Comparison of ENCODE assay signal across 10 cellular contexts in the genomic region with DNA sequence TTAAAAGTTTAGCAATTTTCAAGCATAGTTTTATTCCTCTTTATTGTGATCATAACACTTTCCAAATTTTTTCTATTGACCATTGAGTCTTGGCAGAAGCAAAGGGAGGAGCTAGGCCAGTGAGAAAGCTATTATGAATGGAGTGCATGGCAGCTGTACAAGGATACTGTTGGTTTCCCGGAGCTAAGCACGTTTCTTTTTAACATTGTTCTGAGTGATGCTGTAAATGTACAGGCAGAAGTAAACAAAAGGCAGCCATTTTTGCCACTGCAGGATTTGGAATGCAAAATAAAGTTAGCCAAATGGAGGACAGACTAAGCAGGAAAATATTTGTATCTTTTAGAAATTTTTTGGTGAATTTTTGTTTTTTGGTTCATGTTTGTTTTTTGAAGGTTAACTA. TPM values are rescaled to one million over a fixed set of nuclear protein-coding genes. Genes with fewer than 3 reads are reported as not detected.
DNase-seq lines count a peak whose midpoint lies in the region; FAIRE-seq lines count a peak whose summit lies in the region.
"Had no signal": no experiment of that assay in that cellular context is flagged by ENCODE, and none has a peak within 500 bp of the region (broad histone marks: within the 10 kb centered on the region; RNA-seq: fewer than 3 reads in every experiment).

No MANE protein-coding gene starts in this region.

- H3K23ac ChIP-seq in mesendoderm (ENCODE audit: low read length): no peak overlapping the region

- H3K27me3 ChIP-seq in mesendoderm (ENCODE audit: insufficient read depth, low read length, poor library complexity): no peaks in the 10 kb centered on the region

- H3K4me2 ChIP-seq in mesendoderm (ENCODE audit: low read length): no peak overlapping the region

- no peak overlapping the region for H3K9ac ChIP-seq in mesendoderm (ENCODE audit: low read length)

- no peak overlapping the region for H3K56ac ChIP-seq in mesendoderm (ENCODE audit: low read length)

- no peak overlapping the region for H2BK5ac ChIP-seq in mesendoderm (ENCODE audit: low read length)

- no peak overlapping the region for H2BK120ac ChIP-seq in mesendoderm (ENCODE audit: low read depth, low read length)

- no peaks in the 10 kb centered on the region for H3K36me3 ChIP-seq in mesendoderm (ENCODE audit: control insufficient read depth, insufficient read depth, low read length)

- peak; percentile 1 for DNase-seq in NCI-H1436 (lab: John Stamatoyannopoulos, UW)
- no peak for DNase-seq in NCI-H1436 treated with DMSO at 0.1 percent for 48 hours (lab: John Stamatoyannopoulos, UW)
- DNase-seq in NCI-H774 (lab: John Stamatoyannopoulos, UW): peak; percentile 84
- peak; percentile 80 for DNase-seq in fibroblast of peridontal ligament (ENCODE audit: extremely low read depth)
- DNase-seq in putamen (ENCODE audit: low spot score): peak; percentile 37
- no peak for DNase-seq in mesendoderm
- DNase-seq in GM19239 (ENCODE audit: insufficient read length, low spot score): no peak
- no peak for DNase-seq in stimulated activated CD4-positive, alpha-beta T cell treated with anti-CD3 and anti-CD28 coated beads, Interleukin-1b, Interleukin-23, amount 100 ng/mL, for 48 hours
- DNase-seq: left cardiac atrium had no signal

- no peak overlapping the region for H3K27ac ChIP-seq in mesendoderm (ENCODE audit: low read depth, low read length)
- H3K27ac ChIP-seq: 22Rv1 had no signal

- H4K8ac ChIP-seq in mesendoderm (ENCODE audit: low read depth, low read length): no peak overlapping the region

- no peak for FAIRE-seq in GM19239 (lab: Jason Lieb, UNC)

- no peak overlapping the region for H4K5ac ChIP-seq in mesendoderm (ENCODE audit: low read length)

- peaks cover 3% of the 10 kb centered on the region for H3K79me1 ChIP-seq in mesendoderm (ENCODE audit: low read length)

- no CpG with 5 or more reads among the region's 2 CpGs for WGBS in mesendoderm (ENCODE audit: extremely low coverage, insufficient coverage, low lambda C conversion rate)

- H2AK5ac ChIP-seq in mesendoderm (ENCODE audit: low read length): no peak overlapping the region

- no peak overlapping the region for H3K4me3 ChIP-seq in mesendoderm (ENCODE audit: low read length)

- H3K4me1 ChIP-seq in mesendoderm (ENCODE audit: control insufficient read depth, low read depth, low read length): no peaks in the 10 kb centered on the region

- peaks cover 36% of the 10 kb centered on the region for H3K79me2 ChIP-seq in mesendoderm (ENCODE audit: control insufficient read depth, insufficient read depth, low read length)

- H3K18ac ChIP-seq in mesendoderm (ENCODE audit: low read length): no peak overlapping the region

- no peak overlapping the region for H2BK15ac ChIP-seq in mesendoderm (replicated peaks; ENCODE audit: low read depth)

- no peak overlapping the region for H3K4ac ChIP-seq in mesendoderm (ENCODE audit: low read depth, low read length)

RNA-seq across cellular contexts. Expression of gene CBL, which starts 16.2 kb away (rescaled TPM):
- 21.9 TPM for polyA plus RNA-seq in mesendoderm (2013, experiment 1 of 2)
- 21.9 TPM for polyA plus RNA-seq in mesendoderm (2013, experiment 2 of 2)

RNA-seq across cellular contexts. Expression of gene NHERF4, which starts 37.0 kb away (rescaled TPM):
- polyA plus RNA-seq in mesendoderm (2013, experiment 1 of 2): not detected
- not detected for polyA plus RNA-seq in mesendoderm (2013, experiment 2 of 2)

RNA-seq across cellular contexts. Expression of gene NLRX1, which starts 53.8 kb away (rescaled TPM):
- polyA plus RNA-seq in mesendoderm (2013, experiment 1 of 2): 4.8 TPM
- 4.5 TPM for polyA plus RNA-seq in mesendoderm (2013, experiment 2 of 2)

Comparison
In these comparisons a context has a peak if more than half of its experiments do, and no peak if none do; other contexts are left out.
1. DNase-seq: peak in NCI-H1436 (single experiment), NCI-H774 (single experiment), fibroblast of peridontal ligament (single experiment) and putamen (single experiment); none in NCI-H1436 treated with DMSO at 0.1 percent for 48 hours (single experiment), mesendoderm (single experiment), GM19239 (single experiment) and stimulated activated CD4-positive, alpha-beta T cell treated with anti-CD3 and anti-CD28 coated beads, Interleukin-1b, Interleukin-23, amount 100 ng/mL, for 48 hours (single experiment).